11 cellular contexts compared by ENCODE assay signal in genomic region chr2:223674998-223675609, GRCh38.
DNase-seq lines count a peak whose midpoint lies in the region; ATAC-seq and TF ChIP-seq lines count a peak whose summit lies in the region.
"Had no signal": no experiment of that assay in that cellular context is flagged by ENCODE, and none has a peak within 500 bp of the region (broad histone marks: within the 10 kb centered on the region; RNA-seq: fewer than 3 reads in every experiment).

No MANE protein-coding gene starts in this region.

- POLR2A ChIA-PET in HCT116 (lab: Charles Lee), result no interaction called here
- POLR2A ChIA-PET in CD8-positive, alpha-beta memory T cell (lab: Charles Lee), result no interaction called here

- H4K20me1 ChIP-seq in HCT116 (ENCODE audit: insufficient read depth), result no peaks in the 10 kb centered on the region

- peaks cover 0 to 3% (median 0%) of the 10 kb centered on the region in 5 donors for H3K9me3 Mint-ChIP-seq in CD8-positive, alpha-beta memory T cell

- H2AFZ ChIP-seq in HCT116 (ENCODE audit: low read depth, low read length, poor library complexity, severe bottlenecking), result peak overlapping the region; percentile 93

- H3K9ac ChIP-seq in HCT116 (ENCODE audit: low read length), result peak overlapping the region; percentile 48

- peak overlapping the region; percentile 56 for H3K27ac ChIP-seq in HCT116 (ENCODE audit: low read depth, low read length)
- H3K27ac ChIP-seq in CD8-positive, alpha-beta memory T cell (ENCODE audit: low read depth, low read length), result no peak overlapping the region
- H3K27ac ChIP-seq: uterus had no signal

- CTCF ChIA-PET in HCT116 (lab: Charles Lee), result interaction anchor here (0.9 to 2.0 kb wide), 7 partner anchors 17 to 216 kb away, joined by 3 to 10 read pairs (median 4); no protein-coding TSS in a partner anchor
- CTCF ChIA-PET in CD8-positive, alpha-beta memory T cell (lab: Charles Lee), result no interaction called here

- TF ChIP-seq RAD21 in HCT116 (IDR thresholded peaks at IDR 0.05; ENCODE audit: low read depth), result peak; percentile 82

- H3K4me3 ChIP-seq in HCT116 (replicated peaks in 1 of 2; ENCODE audit: low read depth in 1 of 2, low read length in 2 of 2) (no peak overlapping the region; a peak in 1 of 4 replicates), WI38 (ENCODE audit: low read depth, low read length) (no peak overlapping the region)
- H3K4me3 ChIP-seq in CD8-positive, alpha-beta memory T cell (ENCODE audit: low read length), result no peak overlapping the region
- H3K4me3 ChIP-seq: uterus had no signal

- H3K4me2 ChIP-seq in HCT116 (ENCODE audit: low read length), result peak overlapping the region; percentile 54

- 0 out of 4 replicates have a peak, but pooled peaks cover 0 to 6% of the 10 kb centered on the region in 2 experiments for H3K36me3 ChIP-seq in HCT116 (ENCODE audit: control insufficient read depth in 1 of 2, insufficient read depth in 2 of 2, low read length in 2 of 2)
- H3K36me3 ChIP-seq in CD8-positive, alpha-beta memory T cell (ENCODE audit: insufficient read depth, low read length), result no peaks in the 10 kb centered on the region
- H3K36me3 ChIP-seq: uterus had no signal

- H3K27me3 ChIP-seq in HCT116 (ENCODE audit: insufficient read depth, low read length), result no peaks in the 10 kb centered on the region
- no peaks in the 10 kb centered on the region for H3K27me3 ChIP-seq in CD8-positive, alpha-beta memory T cell (ENCODE audit: insufficient read depth, low read length, poor library complexity, severe bottlenecking)
- H3K27me3 ChIP-seq: uterus had no signal

- RAD21 ChIA-PET in HCT116 (lab: Charles Lee; ENCODE audit: low non-redundant PET in 1 of 2, low total read pairs in 2 of 2, uncharacterized antibody in 2 of 2, unreplicated experiment in 2 of 2), result interaction anchor here in 1 of 2 experiments (0.7 kb wide), 1 partner anchor 185 kb away, joined by 3 read pairs; no protein-coding TSS in a partner anchor

- no peaks in the 10 kb centered on the region for H3K9me2 ChIP-seq in HCT116 (ENCODE audit: insufficient read depth)

- no peaks in the 10 kb centered on the region for H3K9me3 ChIP-seq in HCT116 (ENCODE audit: control insufficient read depth in 1 of 2, insufficient read depth in 1 of 2, low read depth in 1 of 2, low read length in 2 of 2)
- no peaks in the 10 kb centered on the region for H3K9me3 ChIP-seq in CD8-positive, alpha-beta memory T cell (ENCODE audit: low read length)
- H3K9me3 ChIP-seq: uterus had no signal

- peaks cover 0 to 19% of the 10 kb centered on the region in 2 donors for H3K27me3 Mint-ChIP-seq in CD8-positive, alpha-beta memory T cell
- H3K27me3 Mint-ChIP-seq: activated naive CD4-positive, alpha-beta T cell treated with anti-CD3 and anti-CD28 coated beads, Interleukin-2, amount 50 U/mL, for 24 hours had no signal

- H3K4me1 ChIP-seq in HCT116 (ENCODE audit: control insufficient read depth in 1 of 2, insufficient read depth in 2 of 2, low read length in 2 of 2), result peaks cover 21 to 45% of the 10 kb centered on the region in 2 experiments
- H3K4me1 ChIP-seq in CD8-positive, alpha-beta memory T cell (ENCODE audit: insufficient read depth, low read length), result no peaks in the 10 kb centered on the region
- H3K4me1 ChIP-seq: uterus had no signal

- no peak overlapping the region for H3K4me3 Mint-ChIP-seq in CD8-positive, alpha-beta memory T cell
- H3K4me3 Mint-ChIP-seq: activated naive CD4-positive, alpha-beta T cell treated with anti-CD3 and anti-CD28 coated beads, Interleukin-2, amount 50 U/mL, for 24 hours had no signal

- no peak for TF ChIP-seq POLR2A in HCT116 (IDR thresholded peaks at IDR 0.05; ENCODE audit: borderline replicate concordance, extremely low read depth, insufficient read depth, insufficient read length)

- H3K4me1 Mint-ChIP-seq in CD8-positive, alpha-beta memory T cell, result no peaks in the 10 kb centered on the region
- H3K4me1 Mint-ChIP-seq: activated naive CD4-positive, alpha-beta T cell treated with anti-CD3 and anti-CD28 coated beads, Interleukin-2, amount 50 U/mL, for 24 hours had no signal

- TF ChIP-seq CTCF in AG09319 (IDR thresholded peaks at IDR 0.05; ENCODE audit: low read depth, low read length), result peak; percentile 63
- peak; percentile 73 to 86 (median 81) for TF ChIP-seq CTCF in HCT116 (IDR thresholded peaks at IDR 0.05 in 2 of 3, conservative IDR thresholded peaks at IDR 0.05 in 1 of 3; ENCODE audit: borderline replicate concordance in 1 of 3, insufficient read depth in 1 of 3, low read depth in 2 of 3, low read length in 2 of 3)
- peak; percentile 72 for TF ChIP-seq CTCF in WI38 (IDR thresholded peaks at IDR 0.05; ENCODE audit: low read depth, low read length)

- no peak overlapping the region for H3K27ac Mint-ChIP-seq in CD8-positive, alpha-beta memory T cell
- H3K27ac Mint-ChIP-seq: activated naive CD4-positive, alpha-beta T cell treated with anti-CD3 and anti-CD28 coated beads, Interleukin-2, amount 50 U/mL, for 24 hours had no signal

- H3K79me2 ChIP-seq in HCT116 (ENCODE audit: insufficient read depth, low read length), result no peaks in the 10 kb centered on the region

- DNase-seq in AG09319 (ENCODE audit: extremely low read depth, low read depth) (no peak), HCT116 (ENCODE audit: low read depth, low spot score) (peak; percentile 54), left colon (no peak), NCI-H2029 treated with DMSO at 0.1 percent for 48 hours (lab: John Stamatoyannopoulos, UW) (no peak)
- DNase-seq in activated naive CD4-positive, alpha-beta T cell treated with Interleukin-2 at 50 U/mL for 16 hours, result no peak
- DNase-seq in CD8-positive, alpha-beta memory T cell, result no peak
- DNase-seq: NCI-H1417 treated with DMSO at 0.1 percent for 48 hours, uterus had no signal

- intact Hi-C loops in HCT116 (cut with micrococcal nuclease) (loop anchor here (1.0 to 5.0 kb wide), 4 partner anchors 123 to 703 kb away; no protein-coding TSS in a partner anchor), left colon (cut with DNase I, micrococcal nuclease) (no loop called here)

- no peaks in the 10 kb centered on the region for H3K36me3 Mint-ChIP-seq in CD8-positive, alpha-beta memory T cell
- H3K36me3 Mint-ChIP-seq: activated naive CD4-positive, alpha-beta T cell treated with anti-CD3 and anti-CD28 coated beads, Interleukin-2, amount 50 U/mL, for 24 hours had no signal

- TSS peak; percentile 43 for BruUV-seq in HCT116 (replicated peaks; lab: Mats Ljungman, UMichigan)

- ATAC-seq in HCT116 (peak; percentile 87), left colon (peak; percentile 30), GM19452 (IDR thresholded peaks at IDR 0.05; ENCODE audit: unreplicated experiment) (no peak)

TF ChIP-seq in HCT116, 20 proteins besides CTCF, POLR2A, EP300 and RAD21:
- TF ChIP-seq CBX3 (IDR thresholded peaks at IDR 0.05; ENCODE audit: low read depth), result peak; percentile 69; the same call in 1 of the 2 replicates
- peak; percentile 32; the same call in 1 of the 2 replicates for TF ChIP-seq POLR2AphosphoS5 (IDR thresholded peaks at IDR 0.05; ENCODE audit: low read depth, low read length)
- TF ChIP-seq EZH2 (IDR thresholded peaks at IDR 0.05), result no peak
- TF ChIP-seq SRF (IDR thresholded peaks at IDR 0.05; ENCODE audit: low read depth), result no peak
- TF ChIP-seq YY1 (IDR thresholded peaks at IDR 0.05; ENCODE audit: extremely low read depth, insufficient replicate concordance, low read depth, low read length), result no peak
- no peak for TF ChIP-seq ZNF274 (IDR thresholded peaks at IDR 0.05; ENCODE audit: low read depth, low read length)
